Comparison of ENCODE assay signal across 9 cellular contexts in genomic region chr5:134092875-134093274, GRCh38. TPM values are rescaled to one million over a fixed set of nuclear protein-coding genes. Genes with fewer than 3 reads are reported as not detected.
A peak's percentile ranks its signal among the peaks of the same experiment; 100 is the strongest.
DNase-seq lines count a peak whose midpoint lies in the region; ATAC-seq and TF ChIP-seq lines count a peak whose summit lies in the region.
"Had no signal": no experiment of that assay in that cellular context is flagged by ENCODE, and none has a peak within 500 bp of the region (broad histone marks: within the 10 kb centered on the region; RNA-seq: fewer than 3 reads in every experiment).

No MANE protein-coding gene starts in this region.

- no peak overlapping the region for H3K27ac ChIP-seq in CD8-positive, alpha-beta T cell (ENCODE audit: low read depth, low read length)

- CTCF ChIA-PET in CD8-positive, alpha-beta T cell (lab: Charles Lee): interaction anchor here (1.0 to 2.5 kb wide), 2 partner anchors 24 to 53 kb away, joined by 3 to 13 read pairs; no protein-coding TSS in a partner anchor
- CTCF ChIA-PET in activated CD8-positive, alpha-beta T cell treated with anti-CD3 and anti-CD28 coated beads, Interleukin-2, amount 10 ng/mL, durations not matched to agents 7 days and 5 days (lab: Charles Lee): interaction anchor here (1.0 to 12.9 kb wide), 3 partner anchors 9 to 54 kb away, joined by 3 to 111 read pairs (median 12); no protein-coding TSS in a partner anchor
- CTCF ChIA-PET in activated CD4-positive, alpha-beta memory T cell treated with anti-CD3 and anti-CD28 coated beads for 36 hours (lab: Charles Lee): interaction anchor here (2.0 kb wide), 1 partner anchor 53 kb away, joined by 9 read pairs; no protein-coding TSS in a partner anchor

- H3K36me3 ChIP-seq in CD8-positive, alpha-beta T cell (ENCODE audit: insufficient read depth, low read length): no peaks in the 10 kb centered on the region

- H3K4me1 ChIP-seq in CD8-positive, alpha-beta T cell (ENCODE audit: insufficient read depth, low read length): peaks cover 96% of the 10 kb centered on the region

- TF ChIP-seq CTCF in CD8-positive, alpha-beta T cell (IDR thresholded peaks at IDR 0.05): no peak

- POLR2A ChIA-PET in CD8-positive, alpha-beta T cell (lab: Charles Lee): interaction anchor here (1.0 kb wide), 1 partner anchor 39 kb away, joined by 3 read pairs; no protein-coding TSS in a partner anchor
- POLR2A ChIA-PET in activated CD8-positive, alpha-beta T cell treated with anti-CD3 and anti-CD28 coated beads, Interleukin-2, amount 10 ng/mL, durations not matched to agents 7 days and 5 days (lab: Charles Lee): interaction anchor here (1.7 kb wide), 1 partner anchor 10 kb away, joined by 4 read pairs; no protein-coding TSS in a partner anchor
- POLR2A ChIA-PET in activated CD4-positive, alpha-beta memory T cell treated with anti-CD3 and anti-CD28 coated beads for 36 hours (lab: Charles Lee): no interaction called here

- no peaks in the 10 kb centered on the region for H3K9me3 ChIP-seq in CD8-positive, alpha-beta T cell (ENCODE audit: low read length)

- peaks cover 88% of the 10 kb centered on the region for H3K4me1 Mint-ChIP-seq in CD8-positive, alpha-beta T cell (ENCODE audit: low read depth)
- peaks cover 77% of the 10 kb centered on the region for H3K4me1 Mint-ChIP-seq in activated CD8-positive, alpha-beta T cell treated with anti-CD3 and anti-CD28 coated beads, Interleukin-2, amount 10 ng/mL, durations not matched to agents 7 days and 5 days (ENCODE audit: low read depth)
- H3K4me1 Mint-ChIP-seq in activated CD4-positive, alpha-beta memory T cell treated with anti-CD3 and anti-CD28 coated beads for 36 hours (ENCODE audit: low read depth): peaks cover 73% of the 10 kb centered on the region

- H3K9me3 Mint-ChIP-seq in CD8-positive, alpha-beta T cell: no peaks in the 10 kb centered on the region
- no peaks in the 10 kb centered on the region for H3K9me3 Mint-ChIP-seq in activated CD8-positive, alpha-beta T cell treated with anti-CD3 and anti-CD28 coated beads, Interleukin-2, amount 10 ng/mL, durations not matched to agents 7 days and 5 days (ENCODE audit: insufficient read depth)
- H3K9me3 Mint-ChIP-seq in activated CD4-positive, alpha-beta memory T cell treated with anti-CD3 and anti-CD28 coated beads for 36 hours: no peaks in the 10 kb centered on the region

- peak in 1 of 7 experiments; percentile 25 for DNase-seq in CD8-positive, alpha-beta T cell
- peak; percentile 83 for DNase-seq in HT-29 (ENCODE audit: low spot score)
- no peak for DNase-seq in activated CD8-positive, alpha-beta T cell treated with anti-CD3 and anti-CD28 coated beads, Interleukin-2, amount 10 ng/mL, durations not matched to agents 7 days and 5 days
- DNase-seq in left colon: peak in 1 of 2 donors; percentile 68
- DNase-seq in NK-92 (lab: John Stamatoyannopoulos, UW; ENCODE audit: unreplicated experiment): no peak
- no peak for DNase-seq in activated CD4-positive, alpha-beta memory T cell treated with anti-CD3 and anti-CD28 coated beads for 36 hours
- DNase-seq: activated gamma-delta T cell; effector CD8-positive, alpha-beta T cell had no signal

- peak overlapping the region; percentile 40 for H3K4me3 Mint-ChIP-seq in CD8-positive, alpha-beta T cell
- H3K4me3 Mint-ChIP-seq in activated CD8-positive, alpha-beta T cell treated with anti-CD3 and anti-CD28 coated beads, Interleukin-2, amount 10 ng/mL, durations not matched to agents 7 days and 5 days: no peak overlapping the region
- H3K4me3 Mint-ChIP-seq in activated CD4-positive, alpha-beta memory T cell treated with anti-CD3 and anti-CD28 coated beads for 36 hours: no peak overlapping the region

- ATAC-seq in CD8-positive, alpha-beta T cell: no peak
- no peak for ATAC-seq in activated CD8-positive, alpha-beta T cell treated with anti-CD3 and anti-CD28 coated beads, Interleukin-2, amount 10 ng/mL, durations not matched to agents 7 days and 5 days
- peak; percentile 91 for ATAC-seq in left colon
- ATAC-seq in HG03045 (IDR thresholded peaks at IDR 0.05; ENCODE audit: unreplicated experiment): no peak

- peak overlapping the region; percentile 90 for H3K27ac Mint-ChIP-seq in CD8-positive, alpha-beta T cell
- H3K27ac Mint-ChIP-seq in activated CD8-positive, alpha-beta T cell treated with anti-CD3 and anti-CD28 coated beads, Interleukin-2, amount 10 ng/mL, durations not matched to agents 7 days and 5 days: peak overlapping the region; percentile 18
- H3K27ac Mint-ChIP-seq in activated CD4-positive, alpha-beta memory T cell treated with anti-CD3 and anti-CD28 coated beads for 36 hours: no peak overlapping the region

- H3K4me3 ChIP-seq in CD8-positive, alpha-beta T cell (ENCODE audit: low read depth, low read length): no peak overlapping the region

- no peaks in the 10 kb centered on the region for H3K27me3 Mint-ChIP-seq in CD8-positive, alpha-beta T cell (ENCODE audit: low read depth)
- peaks cover 4% of the 10 kb centered on the region for H3K27me3 Mint-ChIP-seq in activated CD8-positive, alpha-beta T cell treated with anti-CD3 and anti-CD28 coated beads, Interleukin-2, amount 10 ng/mL, durations not matched to agents 7 days and 5 days (ENCODE audit: low read depth)
- H3K27me3 Mint-ChIP-seq in activated CD4-positive, alpha-beta memory T cell treated with anti-CD3 and anti-CD28 coated beads for 36 hours: peaks cover 2% of the 10 kb centered on the region

- H3K27me3 ChIP-seq in CD8-positive, alpha-beta T cell (ENCODE audit: insufficient read depth, low read length): no peaks in the 10 kb centered on the region

- intact Hi-C loops in CD8-positive, alpha-beta T cell (cut with DNase I, micrococcal nuclease): no loop called here
- intact Hi-C loops in left colon (cut with DNase I, micrococcal nuclease): no loop called here
- intact Hi-C loops in activated CD4-positive, alpha-beta memory T cell treated with anti-CD3 and anti-CD28 coated beads for 36 hours (cut with micrococcal nuclease): loop anchor here (1.0 kb wide), 1 partner anchor 7 kb away; no protein-coding TSS in a partner anchor

- peaks cover 7% of the 10 kb centered on the region for H3K36me3 Mint-ChIP-seq in CD8-positive, alpha-beta T cell
- no peaks in the 10 kb centered on the region for H3K36me3 Mint-ChIP-seq in activated CD8-positive, alpha-beta T cell treated with anti-CD3 and anti-CD28 coated beads, Interleukin-2, amount 10 ng/mL, durations not matched to agents 7 days and 5 days (ENCODE audit: low read depth)
- no peaks in the 10 kb centered on the region for H3K36me3 Mint-ChIP-seq in activated CD4-positive, alpha-beta memory T cell treated with anti-CD3 and anti-CD28 coated beads for 36 hours

RNA-seq across cellular contexts. Expression of gene TCF7, which starts 21.6 kb away (rescaled TPM):
- 100 to 1,000 TPM; 517 to 538 TPM for total RNA-seq in CD8-positive, alpha-beta T cell
- total RNA-seq in HT-29 (2014; rRNA removed; shearing (Covaris generic)): 23.8 and 28.5 TPM in 2 replicates
- total RNA-seq in activated CD8-positive, alpha-beta T cell treated with anti-CD3 and anti-CD28 coated beads, Interleukin-2, amount 10 ng/mL, durations not matched to agents 7 days and 5 days: 10 to 100 TPM; 93.4 to 97.8 TPM
- 1 to 10 TPM; 3.0 to 6.0 TPM for total RNA-seq in left colon
- 10 to 100 TPM; 59.3 to 65.6 TPM for total RNA-seq in activated CD4-positive, alpha-beta memory T cell treated with anti-CD3 and anti-CD28 coated beads for 36 hours

Comparison
In these comparisons a context has a peak if more than half of its experiments do, and no peak if none do; other contexts are left out.
1. RNA of gene TCF7, which starts 21.6 kb away (total RNA-seq): 517 to 538 TPM in CD8-positive, alpha-beta T cell; 93.4 to 97.8 TPM in activated CD8-positive, alpha-beta T cell treated with anti-CD3 and anti-CD28 coated beads, Interleukin-2, amount 10 ng/mL, durations not matched to agents 7 days and 5 days, 59.3 to 65.6 TPM in activated CD4-positive, alpha-beta memory T cell treated with anti-CD3 and anti-CD28 coated beads for 36 hours, 23.8 to 28.5 TPM in HT-29 and 3.0 to 6.0 TPM in left colon; every median in the first group is over 4 times any median in the second.